1 cellular context compared by ENCODE assay signal in the genomic region with DNA sequence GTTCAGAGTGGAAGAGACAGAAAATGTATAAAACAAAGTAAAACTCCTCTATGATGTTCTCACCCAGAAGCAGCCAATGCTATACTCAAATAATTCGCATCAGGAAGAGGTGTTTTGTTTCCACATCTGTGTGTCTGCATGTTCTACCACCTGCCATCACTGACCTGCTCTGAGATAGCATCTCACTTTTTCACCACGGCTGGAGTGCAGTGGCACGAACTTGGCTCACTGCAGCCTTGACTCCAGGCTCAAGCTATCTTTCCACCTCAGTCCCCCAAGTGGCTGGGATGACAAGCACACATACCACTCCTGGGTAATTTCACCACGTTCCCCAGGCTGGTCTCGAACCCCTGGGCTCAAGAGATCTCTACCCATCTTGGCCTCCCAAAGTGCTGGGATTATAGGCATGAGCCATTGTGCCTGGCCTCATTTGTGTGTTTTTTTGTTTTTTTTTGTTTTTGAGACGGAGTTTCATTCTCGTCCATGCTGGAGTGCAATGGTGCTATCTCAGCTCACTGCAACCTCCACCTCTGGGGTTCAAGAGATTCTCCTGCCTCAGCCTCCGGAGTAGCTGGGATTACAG.
TF ChIP-seq lines count a peak whose summit lies in the region.

No MANE protein-coding gene starts in this region.

TF ChIP-seq in GM12878, 131 proteins besides CTCF, POLR2A, EP300 and RAD21:
- TF ChIP-seq, protein P1, sequence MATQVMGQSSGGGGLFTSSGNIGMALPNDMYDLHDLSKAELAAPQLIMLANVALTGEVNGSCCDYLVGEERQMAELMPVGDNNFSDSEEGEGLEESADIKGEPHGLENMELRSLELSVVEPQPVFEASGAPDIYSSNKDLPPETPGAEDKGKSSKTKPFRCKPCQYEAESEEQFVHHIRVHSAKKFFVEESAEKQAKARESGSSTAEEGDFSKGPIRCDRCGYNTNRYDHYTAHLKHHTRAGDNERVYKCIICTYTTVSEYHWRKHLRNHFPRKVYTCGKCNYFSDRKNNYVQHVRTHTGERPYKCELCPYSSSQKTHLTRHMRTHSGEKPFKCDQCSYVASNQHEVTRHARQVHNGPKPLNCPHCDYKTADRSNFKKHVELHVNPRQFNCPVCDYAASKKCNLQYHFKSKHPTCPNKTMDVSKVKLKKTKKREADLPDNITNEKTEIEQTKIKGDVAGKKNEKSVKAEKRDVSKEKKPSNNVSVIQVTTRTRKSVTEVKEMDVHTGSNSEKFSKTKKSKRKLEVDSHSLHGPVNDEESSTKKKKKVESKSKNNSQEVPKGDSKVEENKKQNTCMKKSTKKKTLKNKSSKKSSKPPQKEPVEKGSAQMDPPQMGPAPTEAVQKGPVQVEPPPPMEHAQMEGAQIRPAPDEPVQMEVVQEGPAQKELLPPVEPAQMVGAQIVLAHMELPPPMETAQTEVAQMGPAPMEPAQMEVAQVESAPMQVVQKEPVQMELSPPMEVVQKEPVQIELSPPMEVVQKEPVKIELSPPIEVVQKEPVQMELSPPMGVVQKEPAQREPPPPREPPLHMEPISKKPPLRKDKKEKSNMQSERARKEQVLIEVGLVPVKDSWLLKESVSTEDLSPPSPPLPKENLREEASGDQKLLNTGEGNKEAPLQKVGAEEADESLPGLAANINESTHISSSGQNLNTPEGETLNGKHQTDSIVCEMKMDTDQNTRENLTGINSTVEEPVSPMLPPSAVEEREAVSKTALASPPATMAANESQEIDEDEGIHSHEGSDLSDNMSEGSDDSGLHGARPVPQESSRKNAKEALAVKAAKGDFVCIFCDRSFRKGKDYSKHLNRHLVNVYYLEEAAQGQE (IDR thresholded peaks at IDR 0.05; ENCODE audit: low read depth, low read length): no peak
- TF ChIP-seq TBL1XR1 (IDR thresholded peaks at IDR 0.05; ENCODE audit: low read depth, low read length): no peak
- no peak for TF ChIP-seq LARP7 (IDR thresholded peaks at IDR 0.05)
- no peak for TF ChIP-seq ZNF592 (IDR thresholded peaks at IDR 0.05)
